In the genomic region with DNA sequence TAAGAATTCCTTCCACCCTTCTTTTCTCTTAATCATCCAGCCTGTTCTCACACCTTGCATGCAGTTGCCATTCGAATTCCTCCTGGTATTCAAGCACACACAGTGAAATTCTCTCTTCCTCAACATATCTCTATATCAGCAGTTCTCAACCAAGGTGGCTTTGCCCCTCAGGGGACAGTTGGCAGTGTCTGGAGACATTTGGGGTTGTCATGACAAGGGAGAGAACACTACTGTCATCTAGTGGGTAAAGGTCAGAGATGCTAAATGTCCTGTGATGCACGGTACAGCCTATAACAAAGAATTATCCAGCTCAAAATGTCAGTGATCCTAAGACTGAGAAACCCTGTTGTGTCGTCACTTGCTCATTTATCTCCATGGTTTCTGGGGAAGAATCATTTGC, we compare ENCODE assay signal across 22 cellular contexts.
"Had no signal": no experiment of that assay in that cellular context is flagged by ENCODE, and none has a peak within 500 bp of the region (broad histone marks: within the 10 kb centered on the region; RNA-seq: fewer than 3 reads in every experiment).

No MANE protein-coding gene starts in this region.

- H3K4me1 Mint-ChIP-seq: activated CD4-positive, alpha-beta T cell treated with anti-CD3 and anti-CD28 coated beads, Interleukin-2, amount 10 ng/mL, durations not matched to agents 7 days and 5 days; activated naive CD8-positive, alpha-beta T cell treated with anti-CD3 and anti-CD28 coated beads for 36 hours; natural killer cell; WTC11 had no signal

- H3K9me3 Mint-ChIP-seq: activated CD4-positive, alpha-beta T cell treated with anti-CD3 and anti-CD28 coated beads, Interleukin-2, amount 10 ng/mL, durations not matched to agents 7 days and 5 days; activated naive CD8-positive, alpha-beta T cell treated with anti-CD3 and anti-CD28 coated beads for 36 hours had no signal

- DNase-seq: activated CD4-positive, alpha-beta T cell treated with anti-CD3 and anti-CD28 coated beads, Interleukin-2, amount 10 ng/mL, durations not matched to agents 7 days and 5 days; activated CD8-positive, alpha-beta memory T cell treated with anti-CD3 and anti-CD28 coated beads for 24 hours; activated gamma-delta T cell treated with Interleukin-2 at 50 U/mL for 16 hours; activated naive CD8-positive, alpha-beta T cell treated with anti-CD3 and anti-CD28 coated beads for 36 hours; amygdala; body of pancreas; central memory CD4-positive, alpha-beta T cell; colonic mucosa; effector CD8-positive, alpha-beta T cell; foreskin fibroblast; glutamatergic neuron; kidney glomerular epithelial cell; left ventricle myocardium superior; mesenchymal stem cell; natural killer cell; stimulated activated CD4-positive, alpha-beta T cell treated with anti-CD3 and anti-CD28 coated beads, Interleukin-1b, Interleukin-23, amount 100 ng/mL, for 48 hours; stimulated activated naive CD4-positive, alpha-beta T cell; tibial artery had no signal

- H3K36me3 Mint-ChIP-seq: activated naive CD8-positive, alpha-beta T cell treated with anti-CD3 and anti-CD28 coated beads for 36 hours; natural killer cell had no signal

- H3K27me3 ChIP-seq: body of pancreas, colonic mucosa, neutrophil, tibial artery had no signal

- H3K4me3 ChIP-seq: body of pancreas, colonic mucosa, tibial artery had no signal

- H3K9me3 ChIP-seq: body of pancreas, colonic mucosa, neutrophil, tibial artery had no signal

- FAIRE-seq: TTC549 had no signal

- H3K27ac Mint-ChIP-seq: activated CD4-positive, alpha-beta T cell treated with anti-CD3 and anti-CD28 coated beads, Interleukin-2, amount 10 ng/mL, durations not matched to agents 7 days and 5 days; activated naive CD8-positive, alpha-beta T cell treated with anti-CD3 and anti-CD28 coated beads for 36 hours; natural killer cell; WTC11 had no signal

- H3K36me3 ChIP-seq: colonic mucosa, neutrophil, tibial artery had no signal

- H3K4me1 ChIP-seq: body of pancreas, colonic mucosa, parathyroid adenoma, tibial artery had no signal

- H3K4me3 Mint-ChIP-seq: activated CD4-positive, alpha-beta T cell treated with anti-CD3 and anti-CD28 coated beads, Interleukin-2, amount 10 ng/mL, durations not matched to agents 7 days and 5 days; activated naive CD8-positive, alpha-beta T cell treated with anti-CD3 and anti-CD28 coated beads for 36 hours; natural killer cell; WTC11 had no signal

- H3K27ac ChIP-seq: body of pancreas, colonic mucosa, neutrophil, parathyroid adenoma, tibial artery had no signal
